Comparison of ENCODE assay signal across 28 cellular contexts in the genomic region with DNA sequence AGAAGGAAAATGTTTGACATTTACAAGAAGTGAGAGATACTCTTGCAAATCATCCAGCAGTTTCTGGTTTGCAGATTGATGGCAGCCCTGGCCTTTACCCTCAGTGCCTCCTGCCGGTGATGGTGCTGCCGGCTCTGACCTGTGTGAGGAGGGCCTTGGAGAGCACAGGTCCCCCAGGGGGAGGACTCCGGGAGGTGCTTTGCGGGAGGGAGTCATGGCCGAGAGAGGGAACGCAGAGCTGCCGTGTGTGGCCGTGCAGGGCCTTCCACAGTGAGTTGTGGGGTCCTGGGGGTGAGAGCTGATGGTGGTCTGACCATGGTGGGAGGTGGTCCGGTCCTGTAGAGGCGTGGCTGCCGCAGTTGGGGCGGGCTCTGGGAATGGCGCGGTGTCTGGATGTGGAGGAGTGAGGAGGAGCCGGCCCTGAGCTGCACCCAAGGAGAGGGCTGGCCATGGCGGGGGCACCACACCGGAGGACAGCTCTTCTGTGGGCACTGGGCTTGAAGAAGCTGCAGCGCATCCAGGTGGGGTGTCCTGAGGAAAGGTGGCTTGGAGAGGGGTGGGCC. TPM values are rescaled to one million over a fixed set of nuclear protein-coding genes. Genes with fewer than 3 reads are reported as not detected.
DNase-seq lines count a peak whose midpoint lies in the region; ATAC-seq, FAIRE-seq and TF ChIP-seq lines count a peak whose summit lies in the region.
"Had no signal": no experiment of that assay in that cellular context is flagged by ENCODE, and none has a peak within 500 bp of the region (broad histone marks: within the 10 kb centered on the region; RNA-seq: fewer than 3 reads in every experiment).

No MANE protein-coding gene starts in this region.

- no peaks in the 10 kb centered on the region for H3K27me3 Mint-ChIP-seq in activated T-cell treated with anti-CD3 and anti-CD28 coated beads, Interleukin-2, amount 50 U/mL, for 24 hours
- H3K27me3 Mint-ChIP-seq in type B pancreatic cell: no peaks in the 10 kb centered on the region

- H3K27ac ChIP-seq in K562 (ENCODE audit: extremely low read depth, low read depth, low read length): peak overlapping the region; percentile 74; the same call in 2 of the 3 replicates
- H3K27ac ChIP-seq: HL-60, ovary had no signal

- no peak for FAIRE-seq in K562 (lab: Jason Lieb, UNC)
- FAIRE-seq: GM12878 had no signal

- TF ChIP-seq POLR2A in K562 (conservative IDR thresholded peaks at IDR 0.05): no peak

- peak overlapping the region; percentile 33 for H3K27ac Mint-ChIP-seq in activated T-cell treated with anti-CD3 and anti-CD28 coated beads, Interleukin-2, amount 50 U/mL, for 24 hours
- H3K27ac Mint-ChIP-seq in type B pancreatic cell: peak overlapping the region; percentile 50

- BruUV-seq in K562 (replicated peaks; lab: Mats Ljungman, UMichigan): no TSS peak

- CTCF ChIA-PET in K562 (lab: Yijun Ruan, JAX; ENCODE audit: low intra/inter-chr PET ratio): no interaction called here

- intact Hi-C loops in K562 (cut with micrococcal nuclease) (no loop called here), mucosa of descending colon (cut with DNase I, micrococcal nuclease) (no loop called here)

- H3K4me1 Mint-ChIP-seq in activated T-cell treated with anti-CD3 and anti-CD28 coated beads, Interleukin-2, amount 50 U/mL, for 24 hours (ENCODE audit: low read depth): peaks cover 73% of the 10 kb centered on the region
- H3K4me1 Mint-ChIP-seq in type B pancreatic cell (ENCODE audit: unreplicated experiment): peaks cover 49% of the 10 kb centered on the region

- peak overlapping the region; percentile 73; the same call in 1 of the 2 replicates for H3K4me2 ChIP-seq in K562 (ENCODE audit: insufficient read depth, low read length)

- DNase-seq in activated T-cell treated with anti-CD3 and anti-CD28 coated beads, Interleukin-2, amount 50 U/mL, for 24 hours: no peak
- DNase-seq in activated T-cell treated with anti-CD3 and anti-CD28 coated beads, Interleukin-2, amount 50 U/mL, for 1 hour: no peak
- DNase-seq in K562 (ENCODE audit: extremely low read depth in 1 of 4, low spot score in 3 of 4): no peak
- DNase-seq in mucosa of descending colon: peak in 2 of 3 donors; percentile 18 to 51
- DNase-seq in type B pancreatic cell (ENCODE audit: extremely low spot score, unreplicated experiment): no peak
- no peak for DNase-seq in DMS114 treated with DMSO at 0.1 percent for 48 hours (lab: John Stamatoyannopoulos, UW; ENCODE audit: unreplicated experiment)
- no peak for DNase-seq in SW480 (ENCODE audit: low spot score)
- DNase-seq: 8988T; activated gamma-delta T cell; amniotic stem cell; central memory CD4-positive, alpha-beta T cell; DMS 273 treated with DMSO at 0.1 percent for 48 hours; GF-D8; NCI-H1694; ovary; sigmoid colon; SK-N-SH; stimulated activated naive CD4-positive, alpha-beta T cell treated with Interleukin-2 at 50 U/mL for 16 hours; T1000 had no signal

- TF ChIP-seq CTCF in K562 (IDR thresholded peaks at IDR 0.05 in 2 of 3, conservative IDR thresholded peaks at IDR 0.05 in 1 of 3; ENCODE audit: insufficient read depth in 2 of 3, low read depth in 1 of 3, low read length in 3 of 3): 0 out of 6 replicates have a peak, but pooled peaks of 1 of the 3 experiments have one; percentile 10
- TF ChIP-seq CTCF in mucosa of descending colon (IDR thresholded peaks at IDR 0.05): no peak
- TF ChIP-seq CTCF in type B pancreatic cell (conservative IDR thresholded peaks at IDR 0.05): no peak

- no peak for TF ChIP-seq EP300 in K562 (IDR thresholded peaks at IDR 0.05; ENCODE audit: low read length)

- H3K4me1 ChIP-seq in K562 (replicated peaks in 1 of 2; ENCODE audit: control insufficient read depth in 2 of 2, insufficient read depth in 2 of 2, low read length in 2 of 2): peaks cover 37 to 83% of the 10 kb centered on the region in 2 experiments
- H3K4me1 ChIP-seq in mucosa of descending colon (ENCODE audit: low read depth): peaks cover 12% of the 10 kb centered on the region
- H3K4me1 ChIP-seq: HAP-1 had no signal

- peaks cover 34% of the 10 kb centered on the region for H3K79me2 ChIP-seq in K562 (ENCODE audit: control insufficient read depth, insufficient read depth, low read length)

- no peak overlapping the region for H2AFZ ChIP-seq in K562 (ENCODE audit: low read depth, low read length)

- WGBS in K562 (ENCODE audit: insufficient coverage, low coverage, missing lambda C conversion rate): 69% methylated on average over 12 of the region's 18 CpGs

- H3K4me3 Mint-ChIP-seq in activated T-cell treated with anti-CD3 and anti-CD28 coated beads, Interleukin-2, amount 50 U/mL, for 24 hours: no peak overlapping the region
- H3K4me3 Mint-ChIP-seq in type B pancreatic cell: no peak overlapping the region

- H3K9ac ChIP-seq in K562 (ENCODE audit: insufficient read depth in 1 of 2, low read depth in 2 of 2, low read length in 2 of 2): peak overlapping the region in 1 of 2 experiments; percentile 83; a peak in 2 of 4 replicates
- H3K9ac ChIP-seq: SK-N-SH had no signal

- no peaks in the 10 kb centered on the region for H3K27me3 ChIP-seq in K562 (ENCODE audit: control insufficient read depth in 2 of 2, insufficient read depth in 2 of 2, low read length in 2 of 2)
- H3K27me3 ChIP-seq: ovary, sigmoid colon, tibial nerve had no signal

- H3K9me3 ChIP-seq in K562 (replicated peaks; ENCODE audit: control insufficient read depth, insufficient read depth, low read depth, low read length): no peaks in the 10 kb centered on the region
- H3K9me3 ChIP-seq in mucosa of descending colon: no peaks in the 10 kb centered on the region
- H3K9me3 ChIP-seq: HAP-1, ovary, sigmoid colon, SK-N-SH, tibial nerve had no signal

- H3K36me3 ChIP-seq in K562 (ENCODE audit: control insufficient read depth, insufficient read depth, low read length) (peaks cover 32% of the 10 kb centered on the region; the same call in 2 of the 3 replicates), mucosa of descending colon (ENCODE audit: low read depth) (no peaks in the 10 kb centered on the region)
- H3K36me3 ChIP-seq: ovary had no signal

- ATAC-seq in K562 (peak; percentile 7; the same call in 2 of the 3 replicates), mucosa of descending colon (no peak), HG03095 (IDR thresholded peaks at IDR 0.05; ENCODE audit: unreplicated experiment) (no peak)
- ATAC-seq: activated CD4-positive, CD25-positive, alpha-beta regulatory T cell treated with anti-CD3 and anti-CD28 coated beads, Interleukin-2, amount 50 U/mL, for 24 hours; esophagus mucosa; GM12878; left lobe of liver had no signal

- TF ChIP-seq RAD21 in K562 (CRISPR knock-in tag; conservative IDR thresholded peaks at IDR 0.05 in 1 of 2, IDR thresholded peaks at IDR 0.05 in 1 of 2): no peak

- no peaks in the 10 kb centered on the region for H3K9me3 Mint-ChIP-seq in activated T-cell treated with anti-CD3 and anti-CD28 coated beads, Interleukin-2, amount 50 U/mL, for 24 hours
- H3K9me3 Mint-ChIP-seq in type B pancreatic cell: no peaks in the 10 kb centered on the region

- peaks cover 5% of the 10 kb centered on the region for H3K9me1 ChIP-seq in K562 (ENCODE audit: control insufficient read depth, insufficient read depth, low read length)

- POLR2A ChIA-PET in K562 (lab: Yijun Ruan, JAX): interaction anchor here (0.6 to 1.8 kb wide), 3 partner anchors 9 to 18 kb away, joined by 3 to 6 read pairs (median 3); no protein-coding TSS in a partner anchor

- in situ Hi-C loops in K562 (cut with MboI): no loop called here

- H3K4me3 ChIP-seq in K562 (no peak overlapping the region), mucosa of descending colon (no peak overlapping the region)
- H3K4me3 ChIP-seq: GM12878, HAP-1, ovary, sigmoid colon, tibial nerve had no signal

- no peaks in the 10 kb centered on the region for H4K20me1 ChIP-seq in K562 (replicated peaks; ENCODE audit: control insufficient read depth, insufficient read depth, low read length)

- H3K36me3 Mint-ChIP-seq in activated T-cell treated with anti-CD3 and anti-CD28 coated beads, Interleukin-2, amount 50 U/mL, for 24 hours (ENCODE audit: low read depth): peaks cover 33% of the 10 kb centered on the region
- H3K36me3 Mint-ChIP-seq in type B pancreatic cell: peaks cover 12% of the 10 kb centered on the region

TF ChIP-seq in K562, 482 proteins besides CTCF, POLR2A, EP300 and RAD21 (continues in another document):
- TF ChIP-seq ZNF384 (IDR thresholded peaks at IDR 0.05; ENCODE audit: low read depth, low read length): no peak
- peak; percentile 90 for TF ChIP-seq ZNF263 (CRISPR knock-in tag; IDR thresholded peaks at IDR 0.05; ENCODE audit: borderline replicate concordance)
- TF ChIP-seq RBM22 (IDR thresholded peaks at IDR 0.05; ENCODE audit: low read depth, low read length, poor library complexity, severe bottlenecking): peak; percentile 56

RNA-seq across cellular contexts. Expression of a gene that starts 28.0 kb away (rescaled TPM):
- total RNA-seq in K562 (2011; cell fraction: chromatin; rRNA removed; ENCODE audit: low replicate concordance): not detected in 2 replicates
- total RNA-seq in K562 (2011; cell fraction: nucleolus; rRNA removed): not detected in 2 replicates
- total RNA-seq in K562 (2011; cell fraction: nucleoplasm; rRNA removed): not detected in 2 replicates
- total RNA-seq in K562 (2014; rRNA removed) (not detected in 2 replicates), K562 (2014; rRNA removed; fragmentation: Illumina TruSeq; extraction: Trizol) (not detected in 2 replicates), K562 (2015; rRNA removed; fragmentation: Illumina TruSeq; extraction: Trizol) (not detected in 2 replicates), K562 (2021) (not detected in 2 replicates), mucosa of descending colon (not detected), type B pancreatic cell (ENCODE audit: low replicate concordance) (10.3 and 34.7 TPM in 2 replicates)
- polyA plus RNA-seq in K562 (2011; rRNA removed) (not detected in 2 replicates), K562 (2014; fragmentation: Illumina TruSeq; extraction: Trizol) (not detected in 2 replicates), K562 (2014; fragmentation: Nextera tagmentation; extraction: Ambion mirVana) (not detected), K562 (2014; rRNA removed) (not detected in 2 replicates)
- polyA plus RNA-seq in K562 (2011; cell fraction: cytosol; rRNA removed): not detected in 2 replicates
- polyA plus RNA-seq in K562 (2011; cell fraction: nucleus; rRNA removed): not detected in 2 replicates
- polyA plus RNA-seq in K562 (2012): 0.07 TPM in 2 replicates
- polyA minus RNA-seq in K562 (2011; rRNA and poly(A)+ RNA removed): not detected in 2 replicates
- not detected in 2 replicates for polyA minus RNA-seq in K562 (2011; cell fraction: cytosol; rRNA and poly(A)+ RNA removed)
- polyA minus RNA-seq in K562 (2011; cell fraction: nucleus; rRNA and poly(A)+ RNA removed): not detected in 2 replicates
- total RNA-seq: GM12878, ovary, sigmoid colon, tibial nerve had no signal
- polyA plus RNA-seq: BJ, SK-N-SH had no signal

Comparison
In these comparisons a context has a peak if more than half of its experiments do, and no peak if none do; other contexts are left out.
1. DNase-seq: peak in mucosa of descending colon (2 of 3); none in activated T-cell treated with anti-CD3 and anti-CD28 coated beads, Interleukin-2, amount 50 U/mL, for 24 hours (single experiment), activated T-cell treated with anti-CD3 and anti-CD28 coated beads, Interleukin-2, amount 50 U/mL, for 1 hour (single experiment), K562 (0 of 4), type B pancreatic cell (single experiment), DMS114 treated with DMSO at 0.1 percent for 48 hours (single experiment) and SW480 (single experiment).
2. RNA of a gene that starts 28.0 kb away (total RNA-seq): 10.3 to 34.7 TPM in type B pancreatic cell; not detected in K562 and not detected in mucosa of descending colon; every median in the first group is over 10 times any median in the second.